15 cellular contexts compared by ENCODE assay signal in genomic region chr2:40360652-40361051, GRCh38.
DNase-seq lines count a peak whose midpoint lies in the region; ATAC-seq, FAIRE-seq and TF ChIP-seq lines count a peak whose summit lies in the region.
"Had no signal": no experiment of that assay in that cellular context is flagged by ENCODE, and none has a peak within 500 bp of the region (broad histone marks: within the 10 kb centered on the region; RNA-seq: fewer than 3 reads in every experiment).

No MANE protein-coding gene starts in this region.

- H3K9me2 ChIP-seq in GM23248 (ENCODE audit: insufficient read depth) (no peaks in the 10 kb centered on the region), SK-N-SH (no peaks in the 10 kb centered on the region)

- H3K9me3 ChIP-seq in A549 (no peaks in the 10 kb centered on the region), GM23248 (ENCODE audit: low read depth) (no peaks in the 10 kb centered on the region), SK-N-SH (no peaks in the 10 kb centered on the region)
- H3K9me3 ChIP-seq: lower lobe of right lung, MG63, thoracic aorta had no signal

- no peaks in the 10 kb centered on the region for H4K20me1 ChIP-seq in GM23248 (ENCODE audit: insufficient read depth)
- H4K20me1 ChIP-seq in SK-N-SH (ENCODE audit: insufficient read depth), result no peaks in the 10 kb centered on the region

- POLR2A ChIA-PET in A549 (lab: Yijun Ruan, JAX) (no interaction called here), SK-N-SH (lab: Yijun Ruan, JAX) (no interaction called here), GM10248 (lab: Yijun Ruan, JAX) (no interaction called here)

- no peak for TF ChIP-seq POLR2A in A549 (IDR thresholded peaks at IDR 0.05; ENCODE audit: low read length)

- TF ChIP-seq RAD21 in A549 (conservative IDR thresholded peaks at IDR 0.05 in 1 of 2, IDR thresholded peaks at IDR 0.05 in 1 of 2), result 0 out of 5 replicates have a peak, but pooled peaks of 1 of the 2 experiments have one; percentile 5
- TF ChIP-seq RAD21 in SK-N-SH (IDR thresholded peaks at IDR 0.05; ENCODE audit: low read length), result no peak

- intact Hi-C loops in left ventricle myocardium superior (cut with micrococcal nuclease), result no loop called here

- H3K27ac ChIP-seq in A549 (no peak overlapping the region), GM23248 (no peak overlapping the region), SK-N-SH (ENCODE audit: low read depth in 2 of 2, low read length in 1 of 2) (no peak overlapping the region)
- H3K27ac ChIP-seq: hepatocyte, lower lobe of right lung, skin epidermis, thoracic aorta had no signal

- H2AFZ ChIP-seq in GM23248 (no peak overlapping the region), SK-N-SH (ENCODE audit: low read depth) (no peak overlapping the region)
- H2AFZ ChIP-seq: hepatocyte had no signal

- in situ Hi-C loops in GM23248 (cut with MboI), result no loop called here

- no peak overlapping the region for H3K4me3 ChIP-seq in A549
- no peak overlapping the region for H3K4me3 ChIP-seq in GM23248
- no peak overlapping the region for H3K4me3 ChIP-seq in SK-N-SH (ENCODE audit: low read depth in 2 of 2, low read length in 1 of 2)
- H3K4me3 ChIP-seq: hepatocyte, lower lobe of right lung, MG63, skin epidermis, thoracic aorta had no signal

- H3K27me3 ChIP-seq in GM23248 (replicated peaks; ENCODE audit: insufficient read depth) (no peaks in the 10 kb centered on the region), SK-N-SH (ENCODE audit: insufficient read depth) (no peaks in the 10 kb centered on the region)
- H3K27me3 ChIP-seq: hepatocyte, MG63 had no signal

- peaks cover 8% of the 10 kb centered on the region; the same call in 1 of the 2 replicates for H3F3A ChIP-seq in GM23248 (ENCODE audit: insufficient read depth)
- no peaks in the 10 kb centered on the region for H3F3A ChIP-seq in SK-N-SH (replicated peaks; ENCODE audit: insufficient read depth)

- H3K79me2 ChIP-seq in GM23248 (ENCODE audit: insufficient read depth), result peaks cover 34% of the 10 kb centered on the region
- H3K79me2 ChIP-seq in SK-N-SH (ENCODE audit: insufficient read depth), result 0 out of 2 replicates have a peak, but pooled peaks cover 2% of the 10 kb centered on the region
- H3K79me2 ChIP-seq: hepatocyte had no signal

- no peak overlapping the region for H3K9ac ChIP-seq in GM23248
- no peak overlapping the region for H3K9ac ChIP-seq in SK-N-SH

- CTCF ChIA-PET in A549 (lab: Yijun Ruan, JAX) (no interaction called here), SK-N-SH (lab: Yijun Ruan, JAX) (interaction anchor here (0.5 to 1.5 kb wide), 2 partner anchors 22 to 1338 kb away, joined by 3 to 4 read pairs; no protein-coding TSS in a partner anchor), GM10248 (lab: Yijun Ruan, JAX) (interaction anchor here (1.4 kb wide), 1 partner anchor 9 kb away, joined by 3 read pairs; no protein-coding TSS in a partner anchor)

- H3K4me2 ChIP-seq in A549, result no peak overlapping the region
- no peak overlapping the region for H3K4me2 ChIP-seq in GM23248 (ENCODE audit: unreplicated experiment)
- H3K4me2 ChIP-seq in SK-N-SH, result no peak overlapping the region
- H3K4me2 ChIP-seq: hepatocyte had no signal

- 3% methylated on average over 1 of the region's 1 CpG for WGBS in A549 (ENCODE audit: missing lambda C conversion rate)
- 44 to 59% methylated on average over 1 of the region's 1 CpG for WGBS in GM23248 (ENCODE audit: low coverage in 1 of 2, low lambda C conversion rate in 2 of 2, missing lambda C conversion rate in 2 of 2), 2 experiments
- 47% methylated on average over 1 of the region's 1 CpG for WGBS in SK-N-SH (ENCODE audit: low lambda C conversion rate)

- no peaks in the 10 kb centered on the region for H3K36me3 ChIP-seq in GM23248 (ENCODE audit: low read depth)
- H3K36me3 ChIP-seq in SK-N-SH (replicated peaks in 1 of 2; ENCODE audit: control insufficient read depth in 1 of 2, insufficient read depth in 2 of 2, low read length in 1 of 2), result no peaks in the 10 kb centered on the region
- H3K36me3 ChIP-seq: lower lobe of right lung, MG63, thoracic aorta had no signal

- ATAC-seq in A549, result peak; percentile 58 to 76; a peak in 3 of 6 replicates
- peak; percentile 35 for ATAC-seq in left ventricle myocardium superior
- ATAC-seq: lower lobe of right lung had no signal

- TF ChIP-seq EP300 in A549 (IDR thresholded peaks at IDR 0.05) (no peak), SK-N-SH (IDR thresholded peaks at IDR 0.05; ENCODE audit: borderline replicate concordance in 1 of 2, low read depth in 1 of 2, low read length in 1 of 2) (no peak)

- H3K4me1 ChIP-seq in A549 (peaks cover 10% of the 10 kb centered on the region; the same call in 1 of the 3 replicates), GM23248 (ENCODE audit: insufficient read depth) (peaks cover 32% of the 10 kb centered on the region), SK-N-SH (ENCODE audit: control insufficient read depth in 1 of 2, insufficient read depth in 2 of 2, low read depth in 1 of 2, low read length in 1 of 2) (0 out of 4 replicates have a peak, but pooled peaks cover 0 to 4% of the 10 kb centered on the region in 2 experiments)

- no peak; the same call in 2 of the 3 replicates for TF ChIP-seq CTCF in A549 (IDR thresholded peaks at IDR 0.05)
- peak; percentile 32 for TF ChIP-seq CTCF in SK-N-SH (IDR thresholded peaks at IDR 0.05)
- TF ChIP-seq CTCF in GM10248 (IDR thresholded peaks at IDR 0.05; ENCODE audit: control extremely low read depth, extremely low read depth, low read depth, missing control alignments), result no peak

- DNase-seq in A549 (ENCODE audit: low read depth in 1 of 2, low spot score in 1 of 2), result peak in 1 of 2 experiments; percentile 10
- peak; percentile 29 for DNase-seq in GM23248
- DNase-seq in SK-N-SH, result no peak
- DNase-seq in left ventricle myocardium superior, result no peak
- no peak for DNase-seq in activated T-cell treated with anti-CD3 and anti-CD28 coated beads, Interleukin-2, amount 50 U/mL, for 48 hours
- DNase-seq in stimulated activated CD8-positive, alpha-beta memory T cell treated with anti-CD3 and anti-CD28 coated beads, Interleukin-4, amount 100 ng/mL, for 48 hours, result no peak
- DNase-seq in COLO829 (ENCODE audit: low spot score), result no peak
- DNase-seq in GM10248 (ENCODE audit: extremely low spot score), result no peak
- DNase-seq: activated naive CD4-positive, alpha-beta T cell treated with anti-CD3 and anti-CD28 coated beads, Interleukin-2, amount 50 U/mL, for 16 hours; lower lobe of right lung; MG63 had no signal

- no peak for FAIRE-seq in A549 (lab: Jason Lieb, UNC)
- FAIRE-seq: endothelial cell of umbilical vein had no signal

TF ChIP-seq in A549, 52 proteins besides CTCF, POLR2A, EP300 and RAD21:
- TF ChIP-seq FOSB (CRISPR knock-in tag; IDR thresholded peaks at IDR 0.05) (no peak), CHD2 (IDR thresholded peaks at IDR 0.05; ENCODE audit: low read length, partially characterized antibody) (no peak), RFX5 (IDR thresholded peaks at IDR 0.05) (no peak), MAFK (IDR thresholded peaks at IDR 0.05; ENCODE audit: partially characterized antibody) (no peak), JUN (IDR thresholded peaks at IDR 0.05) (no peak), MAZ (IDR thresholded peaks at IDR 0.05; ENCODE audit: borderline replicate concordance, low read depth, low read length) (no peak), NR3C1 (IDR thresholded peaks at IDR 0.05) (no peak)

TF ChIP-seq in SK-N-SH, 30 proteins besides CTCF, POLR2A, EP300 and RAD21 (continues in another document):
- no peak for TF ChIP-seq JUND (IDR thresholded peaks at IDR 0.05)
- no peak for TF ChIP-seq SIN3A (IDR thresholded peaks at IDR 0.05; ENCODE audit: borderline replicate concordance, low read depth, low read length)
- no peak for TF ChIP-seq RCOR1 (IDR thresholded peaks at IDR 0.05; ENCODE audit: low read length)
- no peak for TF ChIP-seq TCF12 (IDR thresholded peaks at IDR 0.05)
- TF ChIP-seq NFIC (IDR thresholded peaks at IDR 0.05; ENCODE audit: borderline replicate concordance), result no peak
- no peak for TF ChIP-seq GABPA (IDR thresholded peaks at IDR 0.05; ENCODE audit: low read depth)
- TF ChIP-seq MXI1 (IDR thresholded peaks at IDR 0.05; ENCODE audit: low read depth, low read length), result no peak
- TF ChIP-seq, protein P1, sequence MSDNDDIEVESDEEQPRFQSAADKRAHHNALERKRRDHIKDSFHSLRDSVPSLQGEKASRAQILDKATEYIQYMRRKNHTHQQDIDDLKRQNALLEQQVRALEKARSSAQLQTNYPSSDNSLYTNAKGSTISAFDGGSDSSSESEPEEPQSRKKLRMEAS (IDR thresholded peaks at IDR 0.05; ENCODE audit: low read depth), result no peak
- no peak for TF ChIP-seq SMC3 (IDR thresholded peaks at IDR 0.05; ENCODE audit: low read depth, low read length)
- no peak for TF ChIP-seq CHD2 (IDR thresholded peaks at IDR 0.05; ENCODE audit: low read length, partially characterized antibody)
- no peak for TF ChIP-seq MEF2A (IDR thresholded peaks at IDR 0.05; ENCODE audit: borderline replicate concordance, low read depth)
- TF ChIP-seq GATA2 (CRISPR knock-in tag; IDR thresholded peaks at IDR 0.05), result no peak
- TF ChIP-seq PBX3 (IDR thresholded peaks at IDR 0.05), result no peak
- TF ChIP-seq TEAD4 (IDR thresholded peaks at IDR 0.05; ENCODE audit: borderline replicate concordance, insufficient read depth), result no peak
- TF ChIP-seq FOXJ3 (CRISPR knock-in tag; IDR thresholded peaks at IDR 0.05), result no peak
- TF ChIP-seq NRF1 (IDR thresholded peaks at IDR 0.05; ENCODE audit: low read depth, low read length), result no peak
- TF ChIP-seq ELF1 (IDR thresholded peaks at IDR 0.05), result no peak
- TF ChIP-seq, protein P2, sequence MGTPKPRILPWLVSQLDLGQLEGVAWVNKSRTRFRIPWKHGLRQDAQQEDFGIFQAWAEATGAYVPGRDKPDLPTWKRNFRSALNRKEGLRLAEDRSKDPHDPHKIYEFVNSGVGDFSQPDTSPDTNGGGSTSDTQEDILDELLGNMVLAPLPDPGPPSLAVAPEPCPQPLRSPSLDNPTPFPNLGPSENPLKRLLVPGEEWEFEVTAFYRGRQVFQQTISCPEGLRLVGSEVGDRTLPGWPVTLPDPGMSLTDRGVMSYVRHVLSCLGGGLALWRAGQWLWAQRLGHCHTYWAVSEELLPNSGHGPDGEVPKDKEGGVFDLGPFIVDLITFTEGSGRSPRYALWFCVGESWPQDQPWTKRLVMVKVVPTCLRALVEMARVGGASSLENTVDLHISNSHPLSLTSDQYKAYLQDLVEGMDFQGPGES (IDR thresholded peaks at IDR 0.05; ENCODE audit: low read depth, low read length), result no peak
- TF ChIP-seq RXRA (IDR thresholded peaks at IDR 0.05; ENCODE audit: borderline replicate concordance, low read depth), result no peak

Comparison
In these comparisons a context has a peak if more than half of its experiments do, and no peak if none do; other contexts are left out.
1. Of the 12 proteins assayed by ChIP-seq in both A549 and SK-N-SH: peak only in A549: none; only in SK-N-SH: CTCF; in both: none; in neither: 10; mixed calls (peak in some experiments, not most) for 1.